In genomic region chr1:202810615-202811295, GRCh38 we compare ENCODE assay signal across 8 cellular contexts. TPM values are rescaled to one million over a fixed set of nuclear protein-coding genes. Genes with fewer than 3 reads are reported as not detected.
A peak's percentile ranks its signal among the peaks of the same experiment; 100 is the strongest.
DNase-seq lines count a peak whose midpoint lies in the region; ATAC-seq and TF ChIP-seq lines count a peak whose summit lies in the region.

Gene PCAT6 (plus strand): TSS chr1:202810954.

- peak within 1 kb of the TSS; percentile 74 for H3K4me3 ChIP-seq in fibroblast of mammary gland (ENCODE audit: control insufficient read depth, low read depth, low read length)

- DNase-seq in DMS53 treated with DMSO at 0.1 percent for 48 hours (lab: John Stamatoyannopoulos, UW; ENCODE audit: unreplicated experiment) (peak; percentile 94), Kasumi-1 (lab: John Stamatoyannopoulos, UW) (peak; percentile 91 to 95), RPMI7951 (ENCODE audit: low read depth) (peak; percentile 96), fibroblast of mammary gland (ENCODE audit: low read depth) (peak; percentile 89)
- peak; percentile 71 to 91 (median 84) for DNase-seq in naive thymus-derived CD8-positive, alpha-beta T cell

- POLR2A ChIA-PET in naive thymus-derived CD8-positive, alpha-beta T cell (lab: Charles Lee), result interaction anchor here (1.0 to 2.1 kb wide), 4 partner anchors 30 to 196 kb away, joined by 3 to 8 read pairs (median 4); partner anchors contain the start of genes KLHL12, RABIF and TMEM183A

- H3K27ac Mint-ChIP-seq in activated T-helper 17 cell treated with anti-CD3 and anti-CD28 coated beads, Interleukin-2, amount 50 U/mL, for 72 hours, result peak within 1 kb of the TSS; percentile 87
- peak within 1 kb of the TSS; percentile 62 to 95 (median 91) for H3K27ac Mint-ChIP-seq in naive thymus-derived CD8-positive, alpha-beta T cell
- H3K27ac Mint-ChIP-seq in stimulated activated memory B cell treated with anti-CD40 and anti-IgM and Interleukin-4, amounts not matched to agents 10 μg/mL and 1 μg/mL and 100 μg/mL, for 72 hours, result peak within 1 kb of the TSS; percentile 63

- peaks cover 30% of the 10 kb centered on the region for H3K36me3 Mint-ChIP-seq in activated T-helper 17 cell treated with anti-CD3 and anti-CD28 coated beads, Interleukin-2, amount 50 U/mL, for 72 hours (ENCODE audit: low read depth)
- no peaks in the 10 kb centered on the region for H3K36me3 Mint-ChIP-seq in naive thymus-derived CD8-positive, alpha-beta T cell
- no peaks in the 10 kb centered on the region for H3K36me3 Mint-ChIP-seq in stimulated activated memory B cell treated with anti-CD40 and anti-IgM and Interleukin-4, amounts not matched to agents 10 μg/mL and 1 μg/mL and 100 μg/mL, for 72 hours

- H3K9me3 Mint-ChIP-seq in activated T-helper 17 cell treated with anti-CD3 and anti-CD28 coated beads, Interleukin-2, amount 50 U/mL, for 72 hours, result no peaks in the 10 kb centered on the region
- no peaks in the 10 kb centered on the region for H3K9me3 Mint-ChIP-seq in naive thymus-derived CD8-positive, alpha-beta T cell
- no peaks in the 10 kb centered on the region for H3K9me3 Mint-ChIP-seq in stimulated activated memory B cell treated with anti-CD40 and anti-IgM and Interleukin-4, amounts not matched to agents 10 μg/mL and 1 μg/mL and 100 μg/mL, for 72 hours

- no peaks in the 10 kb centered on the region for H3K27me3 Mint-ChIP-seq in activated T-helper 17 cell treated with anti-CD3 and anti-CD28 coated beads, Interleukin-2, amount 50 U/mL, for 72 hours
- peaks cover 0 to 2% (median 0%) of the 10 kb centered on the region in 5 donors for H3K27me3 Mint-ChIP-seq in naive thymus-derived CD8-positive, alpha-beta T cell
- peaks cover 17% of the 10 kb centered on the region for H3K27me3 Mint-ChIP-seq in stimulated activated memory B cell treated with anti-CD40 and anti-IgM and Interleukin-4, amounts not matched to agents 10 μg/mL and 1 μg/mL and 100 μg/mL, for 72 hours

- H3K4me3 Mint-ChIP-seq in activated T-helper 17 cell treated with anti-CD3 and anti-CD28 coated beads, Interleukin-2, amount 50 U/mL, for 72 hours, result peak within 1 kb of the TSS; percentile 87
- peak within 1 kb of the TSS; percentile 86 to 97 (median 92) for H3K4me3 Mint-ChIP-seq in naive thymus-derived CD8-positive, alpha-beta T cell
- H3K4me3 Mint-ChIP-seq in stimulated activated memory B cell treated with anti-CD40 and anti-IgM and Interleukin-4, amounts not matched to agents 10 μg/mL and 1 μg/mL and 100 μg/mL, for 72 hours, result peak within 1 kb of the TSS; percentile 90

- peak; percentile 67 for ATAC-seq in GM21786 (IDR thresholded peaks at IDR 0.05; ENCODE audit: unreplicated experiment)
- peak; percentile 78 for ATAC-seq in activated T-helper 17 cell treated with anti-CD3 and anti-CD28 coated beads, Interleukin-2, amount 50 U/mL, for 72 hours (replicated peaks)
- peak; percentile 66 to 71 for ATAC-seq in naive thymus-derived CD8-positive, alpha-beta T cell
- ATAC-seq in stimulated activated memory B cell treated with anti-CD40 and anti-IgM and Interleukin-4, amounts not matched to agents 10 μg/mL and 1 μg/mL and 100 μg/mL, for 72 hours, result peak; percentile 90

- H3K4me1 Mint-ChIP-seq in activated T-helper 17 cell treated with anti-CD3 and anti-CD28 coated beads, Interleukin-2, amount 50 U/mL, for 72 hours, result peaks cover 23% of the 10 kb centered on the region
- peaks cover 26 to 48% (median 37%) of the 10 kb centered on the region in 4 donors for H3K4me1 Mint-ChIP-seq in naive thymus-derived CD8-positive, alpha-beta T cell
- H3K4me1 Mint-ChIP-seq in stimulated activated memory B cell treated with anti-CD40 and anti-IgM and Interleukin-4, amounts not matched to agents 10 μg/mL and 1 μg/mL and 100 μg/mL, for 72 hours, result peaks cover 45% of the 10 kb centered on the region

- TF ChIP-seq CTCF in fibroblast of mammary gland (conservative IDR thresholded peaks at IDR 0.05; ENCODE audit: control insufficient read depth, insufficient read depth, low read depth, low read length), result no peak

RNA-seq across cellular contexts. Expression of gene PCAT6, which starts in this region (rescaled TPM):
- total RNA-seq in RPMI7951 (2014; rRNA removed; shearing (Covaris generic)), result 0.72 TPM in 1 of 2 replicates, not detected in the other
- total RNA-seq in activated T-helper 17 cell treated with anti-CD3 and anti-CD28 coated beads, Interleukin-2, amount 50 U/mL, for 72 hours, result 1 to 10 TPM; 1.8 to 4.0 TPM
- under 1 TPM in 1 of 2 experiments, not detected in 1; 0.71 TPM for total RNA-seq in naive thymus-derived CD8-positive, alpha-beta T cell
- polyA plus RNA-seq in naive thymus-derived CD8-positive, alpha-beta T cell, result 1 to 10 TPM in 1 of 3 donors, not detected in 2; 1.2 TPM

Comparison
In these comparisons a context has a peak if more than half of its experiments do, and no peak if none do; other contexts are left out.
1. Peak in every context shown above with its lines: DNase-seq, ATAC-seq and H3K4me3 ChIP-seq.
2. Peak in DNase-seq in RPMI7951; RNA of the gene not detected or under 1 TPM.